ENCODE assay signal across 1 cellular context in the genomic region with DNA sequence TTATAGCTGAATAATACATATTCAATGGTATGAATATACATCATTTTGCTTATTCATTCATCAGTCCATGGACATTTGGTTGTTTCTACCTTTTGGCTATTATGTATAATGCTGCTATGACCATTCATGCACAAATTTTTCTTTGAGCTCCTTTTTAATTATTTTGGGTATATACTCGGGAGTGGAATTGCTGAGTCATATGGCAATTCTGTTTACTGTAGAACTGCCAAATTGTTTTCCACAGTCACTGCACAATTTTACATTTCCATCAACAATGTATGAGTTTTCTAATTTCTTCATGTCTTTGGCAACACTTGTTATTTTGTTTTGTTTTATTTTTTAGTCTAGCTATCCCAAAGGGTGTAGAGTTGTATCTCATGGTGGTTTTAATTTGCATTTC.
TF ChIP-seq lines count a peak whose summit lies in the region.

No MANE protein-coding gene starts in this region.

TF ChIP-seq in HepG2, 621 proteins besides CTCF, POLR2A, EP300 and RAD21 (continued from another document):
- TF ChIP-seq MAFK (conservative IDR thresholded peaks at IDR 0.05 in 1 of 2, IDR thresholded peaks at IDR 0.05 in 1 of 2; ENCODE audit: low read length in 2 of 2) = 0 out of 4 replicates have a peak, but pooled peaks of 1 of the 2 experiments have one; percentile 14
- TF ChIP-seq FOXA3 (CRISPR knock-in tag; IDR thresholded peaks at IDR 0.05) = no peak
- TF ChIP-seq ZNF530 (CRISPR knock-in tag; IDR thresholded peaks at IDR 0.05; ENCODE audit: low read depth) = no peak
